Comparison of ENCODE assay signal across 8 cellular contexts in the genomic region with DNA sequence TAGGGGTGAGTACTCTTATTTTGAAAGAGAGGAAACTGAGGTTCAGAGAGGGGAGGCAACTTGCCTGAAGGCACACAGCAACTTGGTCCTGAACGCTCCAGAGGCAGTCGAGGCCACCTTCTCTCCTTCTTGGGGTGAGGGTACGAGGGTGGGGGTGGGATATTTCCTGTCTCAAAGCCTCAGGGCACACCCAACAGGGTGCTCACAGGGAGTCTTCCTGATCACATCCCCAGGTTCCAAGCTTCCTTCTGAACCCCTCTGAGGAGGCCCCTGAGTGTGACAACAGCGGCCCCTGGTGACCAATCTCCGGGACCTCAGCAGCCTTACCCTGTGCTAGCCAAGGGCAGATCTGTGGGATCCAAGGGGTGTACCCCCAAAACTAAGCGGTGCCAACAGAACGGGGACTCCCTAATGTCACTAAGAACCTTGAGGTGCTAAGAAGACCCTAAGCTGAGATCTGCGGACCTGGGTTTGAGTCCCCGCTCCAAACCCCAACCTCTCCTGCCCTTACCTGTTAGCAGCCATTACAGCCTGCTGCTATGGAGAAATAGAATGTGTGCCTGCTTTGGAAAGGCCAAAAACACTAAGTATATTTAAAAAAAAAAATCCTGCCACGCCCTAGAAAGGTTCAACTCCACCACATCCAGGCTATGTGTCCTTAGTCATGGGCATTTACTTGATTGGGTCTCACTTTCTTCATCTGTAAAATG. TPM values are rescaled to one million over a fixed set of nuclear protein-coding genes. Genes with fewer than 3 reads are reported as not detected.
A peak's percentile ranks its signal among the peaks of the same experiment; 100 is the strongest.
DNase-seq lines count a peak whose midpoint lies in the region; ATAC-seq and TF ChIP-seq lines count a peak whose summit lies in the region.

No MANE protein-coding gene starts in this region.

- no peaks in the 10 kb centered on the region for H3K9me3 Mint-ChIP-seq in endothelial cell (ENCODE audit: unreplicated experiment)

- peaks cover 3% of the 10 kb centered on the region for H3K4me1 ChIP-seq in mucosa of descending colon (ENCODE audit: low read depth)

- H3K4me3 Mint-ChIP-seq in endothelial cell (ENCODE audit: unreplicated experiment), result no peak overlapping the region

- CTCF ChIA-PET in BJ (lab: Yijun Ruan, JAX), result interaction anchor here (0.6 to 12.5 kb wide), 19 partner anchors 9 to 1983 kb away, joined by 3 to 200 read pairs (median 4); partner anchors contain the start of genes MMAB and MVK

- H3K4me3 ChIP-seq in BJ (ENCODE audit: low read depth, low read length), result no peak overlapping the region
- H3K4me3 ChIP-seq in H7 (ENCODE audit: insufficient read depth, low read depth, low read length), result no peak overlapping the region
- H3K4me3 ChIP-seq in mucosa of descending colon, result no peak overlapping the region

- DNase-seq in BJ (ENCODE audit: low read depth), result no peak
- peak; percentile 90 for DNase-seq in H7
- DNase-seq in NCI-H748 treated with DMSO at 0.1 percent for 48 hours (lab: John Stamatoyannopoulos, UW), result peak; percentile 6
- DNase-seq in activated CD8-positive, alpha-beta memory T cell treated with anti-CD3 and anti-CD28 coated beads for 24 hours, result peak; percentile 90
- DNase-seq in endothelial cell (ENCODE audit: low spot score), result peak; percentile 82
- peak; percentile 65 to 84 (median 84) for DNase-seq in mucosa of descending colon
- DNase-seq in stimulated activated CD8-positive, alpha-beta memory T cell treated with anti-CD3 and anti-CD28 coated beads, Interleukin-4, amount 100 ng/mL, for 1 hour (ENCODE audit: low read depth in 2 of 2, low spot score in 1 of 2), result peak; percentile 39 to 47

- TF ChIP-seq CTCF in BJ (IDR thresholded peaks at IDR 0.05; ENCODE audit: insufficient read depth, low read depth, low read length) (peak; percentile 93), endothelial cell (IDR thresholded peaks at IDR 0.05; ENCODE audit: unreplicated experiment) (peak; percentile 71), mucosa of descending colon (IDR thresholded peaks at IDR 0.05) (peak; percentile 69)

- H3K27me3 ChIP-seq in BJ (ENCODE audit: control insufficient read depth, insufficient read depth, low read length) (peaks cover 4% of the 10 kb centered on the region), H7 (ENCODE audit: control insufficient read depth, insufficient read depth, low read length) (no peaks in the 10 kb centered on the region)

- H3K27me3 Mint-ChIP-seq in endothelial cell (ENCODE audit: unreplicated experiment), result peaks cover 13% of the 10 kb centered on the region

- no peak overlapping the region for H3K27ac Mint-ChIP-seq in endothelial cell (ENCODE audit: unreplicated experiment)

- peak; percentile 82 for ATAC-seq in mucosa of descending colon
- ATAC-seq in GM18909 (IDR thresholded peaks at IDR 0.05; ENCODE audit: poor library complexity, unreplicated experiment), result no peak

- no peaks in the 10 kb centered on the region for H3K36me3 Mint-ChIP-seq in endothelial cell (ENCODE audit: low read depth, unreplicated experiment)

- POLR2A ChIA-PET in BJ (lab: Charles Lee), result interaction anchor here (1.3 kb wide), 1 partner anchor 177 kb away, joined by 4 read pairs; no protein-coding TSS in a partner anchor

- H3K9me3 ChIP-seq in mucosa of descending colon, result no peaks in the 10 kb centered on the region

- intact Hi-C loops in mucosa of descending colon (cut with DNase I, micrococcal nuclease), result loop anchor here in 1 of 2 donors (5.0 kb wide), 1 partner anchor 178 kb away; no protein-coding TSS in a partner anchor

- H3K36me3 ChIP-seq in BJ (ENCODE audit: control insufficient read depth, insufficient read depth, low read length), result no peaks in the 10 kb centered on the region
- H3K36me3 ChIP-seq in H7 (replicated peaks; ENCODE audit: control insufficient read depth, insufficient read depth, low read length), result no peaks in the 10 kb centered on the region
- H3K36me3 ChIP-seq in mucosa of descending colon (ENCODE audit: low read depth), result no peaks in the 10 kb centered on the region

- peaks cover 16% of the 10 kb centered on the region for H3K4me1 Mint-ChIP-seq in endothelial cell (ENCODE audit: unreplicated experiment)

RNA-seq across cellular contexts. Expression of gene TRPV4, which starts 57.9 kb away (rescaled TPM):
- polyA plus RNA-seq in BJ (2011; rRNA removed), result 7.4 and 13.4 TPM in 2 replicates
- polyA minus RNA-seq in BJ (2011; rRNA and poly(A)+ RNA removed), result 14.2 and 19.8 TPM in 2 replicates
- total RNA-seq in H7 (2014; rRNA removed; shearing (Covaris generic)), result 1.6 and 4.0 TPM in 2 replicates
- total RNA-seq in endothelial cell (ENCODE audit: unreplicated experiment) (7.0 TPM), mucosa of descending colon (under 1 TPM; 0.43 to 0.92 (median 0.48) TPM)
